ENCODE assay signal across 8 cellular contexts in the genomic region with DNA sequence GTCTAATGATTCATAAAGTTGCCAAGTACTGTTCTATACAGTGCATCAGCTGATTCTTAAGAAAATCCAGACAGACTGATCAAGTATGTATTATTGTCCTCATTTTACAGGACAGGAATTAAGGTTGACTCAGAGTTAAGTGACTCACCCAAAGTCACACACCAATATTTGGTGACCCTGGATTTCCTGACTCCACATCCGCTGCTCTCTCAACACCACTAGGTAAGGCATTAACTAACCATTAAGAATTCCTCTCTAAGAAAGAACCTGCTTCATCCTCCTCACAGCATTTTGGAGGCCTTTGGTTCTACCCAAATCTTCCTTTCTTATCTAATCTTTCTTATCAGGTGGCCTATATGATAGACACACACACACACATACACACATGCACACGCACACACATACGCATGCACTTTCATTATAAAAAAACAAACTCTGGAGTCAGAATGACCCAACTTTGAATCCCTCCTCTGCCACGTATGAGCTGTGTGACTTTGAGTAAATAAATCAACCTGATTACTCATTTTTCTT.
DNase-seq lines count a peak whose midpoint lies in the region; ATAC-seq and TF ChIP-seq lines count a peak whose summit lies in the region.

No MANE protein-coding gene starts in this region.

- H3K4me1 ChIP-seq in RWPE2 (ENCODE audit: insufficient read depth, poor library complexity, severe bottlenecking) = peaks cover 9% of the 10 kb centered on the region

- H3K36me3 ChIP-seq in RWPE2 (ENCODE audit: low read depth) = no peaks in the 10 kb centered on the region

- H3K27ac ChIP-seq in RWPE2 (ENCODE audit: poor library complexity, severe bottlenecking) = peak overlapping the region; percentile 17

- peak; percentile 10 for DNase-seq in stimulated activated CD8-positive, alpha-beta memory T cell treated with anti-CD3 and anti-CD28 coated beads, Interleukin-12 subunit alpha, Interleukin-12 subunit beta, amount 100 ng/mL, for 4 hours (ENCODE audit: low read depth)
- DNase-seq in stimulated activated CD8-positive, alpha-beta memory T cell treated with anti-CD3 and anti-CD28 coated beads, Interleukin-4, amount 100 ng/mL, for 48 hours = no peak
- no peak for DNase-seq in RWPE2 (ENCODE audit: low spot score)
- no peak for DNase-seq in Ammon's horn (ENCODE audit: low spot score)
- no peak for DNase-seq in head of caudate nucleus
- DNase-seq in DMS 273 treated with DMSO at 0.1 percent for 48 hours (lab: John Stamatoyannopoulos, UW) = no peak

- H3K27me3 ChIP-seq in RWPE2 (ENCODE audit: insufficient read depth, poor library complexity, severe bottlenecking) = no peaks in the 10 kb centered on the region

- no peak for TF ChIP-seq CTCF in RWPE2 (IDR thresholded peaks at IDR 0.05; ENCODE audit: poor library complexity, severe bottlenecking)

- ATAC-seq in RWPE2 (ENCODE audit: low read depth) (peak; percentile 71), esophagus mucosa (peak; percentile 35), GM19328 (IDR thresholded peaks at IDR 0.05; ENCODE audit: unreplicated experiment) (no peak)

- H3K4me3 ChIP-seq in RWPE2 (ENCODE audit: severe bottlenecking) = no peak overlapping the region

- intact Hi-C loops in head of caudate nucleus (cut with DNase I) = no loop called here

- no peaks in the 10 kb centered on the region for H3K9me3 ChIP-seq in RWPE2 (ENCODE audit: severe bottlenecking)
